In genomic region chrX:39839371-39839770, GRCh38 we compare ENCODE assay signal across 1 cellular context.
TF ChIP-seq lines count a peak whose summit lies in the region.

No MANE protein-coding gene starts in this region.

TF ChIP-seq in K562, 482 proteins besides CTCF, POLR2A, EP300 and RAD21 (continued from another document):
- TF ChIP-seq, protein P1, sequence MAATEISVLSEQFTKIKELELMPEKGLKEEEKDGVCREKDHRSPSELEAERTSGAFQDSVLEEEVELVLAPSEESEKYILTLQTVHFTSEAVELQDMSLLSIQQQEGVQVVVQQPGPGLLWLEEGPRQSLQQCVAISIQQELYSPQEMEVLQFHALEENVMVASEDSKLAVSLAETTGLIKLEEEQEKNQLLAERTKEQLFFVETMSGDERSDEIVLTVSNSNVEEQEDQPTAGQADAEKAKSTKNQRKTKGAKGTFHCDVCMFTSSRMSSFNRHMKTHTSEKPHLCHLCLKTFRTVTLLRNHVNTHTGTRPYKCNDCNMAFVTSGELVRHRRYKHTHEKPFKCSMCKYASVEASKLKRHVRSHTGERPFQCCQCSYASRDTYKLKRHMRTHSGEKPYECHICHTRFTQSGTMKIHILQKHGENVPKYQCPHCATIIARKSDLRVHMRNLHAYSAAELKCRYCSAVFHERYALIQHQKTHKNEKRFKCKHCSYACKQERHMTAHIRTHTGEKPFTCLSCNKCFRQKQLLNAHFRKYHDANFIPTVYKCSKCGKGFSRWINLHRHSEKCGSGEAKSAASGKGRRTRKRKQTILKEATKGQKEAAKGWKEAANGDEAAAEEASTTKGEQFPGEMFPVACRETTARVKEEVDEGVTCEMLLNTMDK (IDR thresholded peaks at IDR 0.05; ENCODE audit: borderline replicate concordance, insufficient read depth, low read depth, low read length, poor library complexity, severe bottlenecking), result no peak
- no peak for TF ChIP-seq ID3 (CRISPR knock-in tag; IDR thresholded peaks at IDR 0.05)
- TF ChIP-seq ID3 (tag; IDR thresholded peaks at IDR 0.05), result no peak
- no peak for TF ChIP-seq GMEB1 (CRISPR knock-in tag; IDR thresholded peaks at IDR 0.05)
- TF ChIP-seq CHD7 (IDR thresholded peaks at IDR 0.05; ENCODE audit: low read depth, low read length), result no peak
- no peak for TF ChIP-seq RBM39 (optimal IDR thresholded peaks at IDR 0.05; ENCODE audit: low read depth, low read length)
- no peak for TF ChIP-seq ZBTB34 (CRISPR knock-in tag; IDR thresholded peaks at IDR 0.05)
- no peak for TF ChIP-seq GABPB2 (CRISPR knock-in tag; conservative IDR thresholded peaks at IDR 0.05)
- TF ChIP-seq ZNF76 (CRISPR knock-in tag; IDR thresholded peaks at IDR 0.05; ENCODE audit: borderline replicate concordance), result no peak
- TF ChIP-seq RBM17 (IDR thresholded peaks at IDR 0.05; ENCODE audit: borderline replicate concordance, low read depth, low read length), result no peak
- TF ChIP-seq FOXA3 (CRISPR knock-in tag; conservative IDR thresholded peaks at IDR 0.05 in 1 of 2, IDR thresholded peaks at IDR 0.05 in 1 of 2), result no peak
- no peak for TF ChIP-seq PYGO2 (tag; IDR thresholded peaks at IDR 0.05)
- TF ChIP-seq ETV6 (IDR thresholded peaks at IDR 0.05; ENCODE audit: borderline replicate concordance in 1 of 2, low read depth in 2 of 2, low read length in 1 of 2), result no peak
- TF ChIP-seq ETV6 (CRISPR knock-in tag; IDR thresholded peaks at IDR 0.05; ENCODE audit: borderline replicate concordance), result no peak
- no peak for TF ChIP-seq NFE2 (IDR thresholded peaks at IDR 0.05; ENCODE audit: low read depth)
- no peak for TF ChIP-seq GATAD2B (IDR thresholded peaks at IDR 0.05; ENCODE audit: borderline replicate concordance)
- TF ChIP-seq THRAP3 (IDR thresholded peaks at IDR 0.05; ENCODE audit: borderline replicate concordance), result no peak
- TF ChIP-seq, protein P2, sequence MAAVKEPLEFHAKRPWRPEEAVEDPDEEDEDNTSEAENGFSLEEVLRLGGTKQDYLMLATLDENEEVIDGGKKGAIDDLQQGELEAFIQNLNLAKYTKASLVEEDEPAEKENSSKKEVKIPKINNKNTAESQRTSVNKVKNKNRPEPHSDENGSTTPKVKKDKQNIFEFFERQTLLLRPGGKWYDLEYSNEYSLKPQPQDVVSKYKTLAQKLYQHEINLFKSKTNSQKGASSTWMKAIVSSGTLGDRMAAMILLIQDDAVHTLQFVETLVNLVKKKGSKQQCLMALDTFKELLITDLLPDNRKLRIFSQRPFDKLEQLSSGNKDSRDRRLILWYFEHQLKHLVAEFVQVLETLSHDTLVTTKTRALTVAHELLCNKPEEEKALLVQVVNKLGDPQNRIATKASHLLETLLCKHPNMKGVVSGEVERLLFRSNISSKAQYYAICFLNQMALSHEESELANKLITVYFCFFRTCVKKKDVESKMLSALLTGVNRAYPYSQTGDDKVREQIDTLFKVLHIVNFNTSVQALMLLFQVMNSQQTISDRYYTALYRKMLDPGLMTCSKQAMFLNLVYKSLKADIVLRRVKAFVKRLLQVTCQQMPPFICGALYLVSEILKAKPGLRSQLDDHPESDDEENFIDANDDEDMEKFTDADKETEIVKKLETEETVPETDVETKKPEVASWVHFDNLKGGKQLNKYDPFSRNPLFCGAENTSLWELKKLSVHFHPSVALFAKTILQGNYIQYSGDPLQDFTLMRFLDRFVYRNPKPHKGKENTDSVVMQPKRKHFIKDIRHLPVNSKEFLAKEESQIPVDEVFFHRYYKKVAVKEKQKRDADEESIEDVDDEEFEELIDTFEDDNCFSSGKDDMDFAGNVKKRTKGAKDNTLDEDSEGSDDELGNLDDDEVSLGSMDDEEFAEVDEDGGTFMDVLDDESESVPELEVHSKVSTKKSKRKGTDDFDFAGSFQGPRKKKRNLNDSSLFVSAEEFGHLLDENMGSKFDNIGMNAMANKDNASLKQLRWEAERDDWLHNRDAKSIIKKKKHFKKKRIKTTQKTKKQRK (IDR thresholded peaks at IDR 0.05; ENCODE audit: borderline replicate concordance, low read depth, low read length), result no peak
- TF ChIP-seq ZFPM2 (CRISPR knock-in tag; IDR thresholded peaks at IDR 0.05), result no peak
- TF ChIP-seq, protein P3, sequence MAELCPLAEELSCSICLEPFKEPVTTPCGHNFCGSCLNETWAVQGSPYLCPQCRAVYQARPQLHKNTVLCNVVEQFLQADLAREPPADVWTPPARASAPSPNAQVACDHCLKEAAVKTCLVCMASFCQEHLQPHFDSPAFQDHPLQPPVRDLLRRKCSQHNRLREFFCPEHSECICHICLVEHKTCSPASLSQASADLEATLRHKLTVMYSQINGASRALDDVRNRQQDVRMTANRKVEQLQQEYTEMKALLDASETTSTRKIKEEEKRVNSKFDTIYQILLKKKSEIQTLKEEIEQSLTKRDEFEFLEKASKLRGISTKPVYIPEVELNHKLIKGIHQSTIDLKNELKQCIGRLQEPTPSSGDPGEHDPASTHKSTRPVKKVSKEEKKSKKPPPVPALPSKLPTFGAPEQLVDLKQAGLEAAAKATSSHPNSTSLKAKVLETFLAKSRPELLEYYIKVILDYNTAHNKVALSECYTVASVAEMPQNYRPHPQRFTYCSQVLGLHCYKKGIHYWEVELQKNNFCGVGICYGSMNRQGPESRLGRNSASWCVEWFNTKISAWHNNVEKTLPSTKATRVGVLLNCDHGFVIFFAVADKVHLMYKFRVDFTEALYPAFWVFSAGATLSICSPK (IDR thresholded peaks at IDR 0.05; ENCODE audit: borderline replicate concordance), result no peak
